14 cellular contexts compared by ENCODE assay signal in the genomic region with DNA sequence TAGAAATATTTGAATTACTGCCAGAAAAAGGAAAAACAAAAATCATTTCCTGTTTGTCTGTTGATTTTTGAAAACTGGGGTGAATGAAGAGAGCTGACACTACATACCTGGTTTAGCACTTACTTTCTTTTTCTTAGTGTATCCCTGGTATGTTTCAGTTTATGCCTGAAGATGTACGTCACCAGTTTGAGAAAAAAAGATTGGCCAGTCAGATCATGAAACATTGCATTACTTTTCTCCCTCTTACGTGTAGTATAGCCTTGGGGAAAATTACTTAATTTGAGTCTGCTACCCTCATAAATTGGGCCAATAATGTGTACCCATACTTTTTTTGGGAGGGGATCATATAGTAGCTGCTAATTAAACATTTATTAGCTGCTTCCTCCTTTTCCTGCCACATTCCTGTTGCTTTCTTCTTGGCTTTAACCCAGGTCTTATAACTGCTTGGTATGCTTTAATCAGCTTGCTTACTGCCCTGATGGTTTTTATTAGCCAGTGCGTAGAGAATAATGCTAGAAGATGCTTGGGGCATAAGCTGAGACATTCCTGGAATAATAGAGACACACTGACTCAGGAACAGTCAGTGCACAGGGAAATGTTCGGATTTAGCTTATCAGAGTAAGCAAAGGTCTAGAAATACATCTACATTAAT. TPM values are rescaled to one million over a fixed set of nuclear protein-coding genes. Genes with fewer than 3 reads are reported as not detected.
DNase-seq lines count a peak whose midpoint lies in the region; ATAC-seq and TF ChIP-seq lines count a peak whose summit lies in the region.
"Had no signal": no experiment of that assay in that cellular context is flagged by ENCODE, and none has a peak within 500 bp of the region (broad histone marks: within the 10 kb centered on the region; RNA-seq: fewer than 3 reads in every experiment).

No MANE protein-coding gene starts in this region.

- no peak overlapping the region for H3K4me2 ChIP-seq in OCI-LY7 (ENCODE audit: low read length)

- 52 to 93% methylated on average over 3 of the region's 4 CpGs for WGBS in gastroesophageal sphincter (ENCODE audit: low coverage in 1 of 2), 2 donors

- TF ChIP-seq CTCF in A673 (conservative IDR thresholded peaks at IDR 0.05; ENCODE audit: low read depth, low read length) (no peak), GM12865 (IDR thresholded peaks at IDR 0.05; ENCODE audit: insufficient read depth, low read depth, low read length, missing control alignments) (no peak), gastroesophageal sphincter (IDR thresholded peaks at IDR 0.05) (no peak), OCI-LY7 (conservative IDR thresholded peaks at IDR 0.05; ENCODE audit: low read length) (no peak)

- intact Hi-C loops in A673 (cut with micrococcal nuclease; ENCODE audit: unreplicated experiment): no loop called here
- intact Hi-C loops in OCI-LY7 (cut with micrococcal nuclease; ENCODE audit: unreplicated experiment): no loop called here

- TF ChIP-seq POLR2A in gastroesophageal sphincter (IDR thresholded peaks at IDR 0.05): no peak

- peak overlapping the region; percentile 3 for H3K27ac ChIP-seq in A673 (ENCODE audit: low read depth, low read length, poor library complexity, severe bottlenecking)
- H3K27ac ChIP-seq in gastroesophageal sphincter: peak overlapping the region in 3 of 4 donors; percentile 50 to 65 (median 65)
- H3K27ac ChIP-seq in OCI-LY7 (ENCODE audit: low read depth, low read length, poor library complexity, severe bottlenecking): no peak overlapping the region

- ATAC-seq in gastroesophageal sphincter: no peak
- ATAC-seq: stimulated activated memory B cell treated with anti-CD40 and anti-IgM and Interleukin-4, amounts not matched to agents 10 μg/mL and 1 μg/mL and 100 μg/mL, for 72 hours had no signal

- CTCF ChIA-PET in A673 (lab: Charles Lee) (interaction anchor here (0.6 kb wide), 1 partner anchor 71 kb away, joined by 3 read pairs; no protein-coding TSS in a partner anchor), OCI-LY7 (lab: Charles Lee; ENCODE audit: unreplicated experiment) (no interaction called here)

- H4K20me1 ChIP-seq in OCI-LY7 (ENCODE audit: insufficient read depth, low read length): peaks cover 6% of the 10 kb centered on the region; the same call in 1 of the 2 replicates

- BruUV-seq in A673 (replicated peaks; lab: Mats Ljungman, UMichigan): no TSS peak
- no TSS peak for BruUV-seq in OCI-LY7 (replicated peaks; lab: Mats Ljungman, UMichigan)

- H3K4me3 ChIP-seq in A673 (ENCODE audit: low read depth, low read length, poor library complexity, severe bottlenecking): no peak overlapping the region
- H3K4me3 ChIP-seq in GM12865 (ENCODE audit: low read depth, low read length): no peak overlapping the region; the same call in 1 of the 2 replicates
- no peak overlapping the region for H3K4me3 ChIP-seq in gastroesophageal sphincter
- no peak overlapping the region for H3K4me3 ChIP-seq in OCI-LY7 (ENCODE audit: low read depth, low read length, poor library complexity, severe bottlenecking)

- H3K9me3 ChIP-seq in A673 (ENCODE audit: low read depth, low read length, poor library complexity, severe bottlenecking): peaks cover 8% of the 10 kb centered on the region
- H3K9me3 ChIP-seq in gastroesophageal sphincter: no peaks in the 10 kb centered on the region
- H3K9me3 ChIP-seq in OCI-LY7 (ENCODE audit: low read length): peaks cover 9% of the 10 kb centered on the region; the same call in 1 of the 2 replicates
- H3K9me3 ChIP-seq: BE2C had no signal

- H3K79me2 ChIP-seq in OCI-LY7 (ENCODE audit: insufficient read depth, low read depth, low read length): peaks cover 47% of the 10 kb centered on the region

- H3K4me1 ChIP-seq in A673 (ENCODE audit: insufficient read depth, low read length, poor library complexity, severe bottlenecking) (peaks cover 22% of the 10 kb centered on the region), gastroesophageal sphincter (peaks cover 3 to 35% (median 3%) of the 10 kb centered on the region in 3 donors), OCI-LY7 (ENCODE audit: insufficient read depth, low read length, poor library complexity, severe bottlenecking) (no peaks in the 10 kb centered on the region)
- H3K4me1 ChIP-seq: BE2C had no signal

- POLR2A ChIA-PET in A673 (lab: Charles Lee; ENCODE audit: low non-redundant PET) (no interaction called here), OCI-LY7 (lab: Charles Lee) (interaction anchor here (0.5 to 1.1 kb wide), 4 partner anchors 25 to 224 kb away, joined by 3 to 4 read pairs (median 3); no protein-coding TSS in a partner anchor)

- H3K36me3 ChIP-seq in A673 (ENCODE audit: insufficient read depth, low read length, poor library complexity, severe bottlenecking) (peaks cover 3% of the 10 kb centered on the region), gastroesophageal sphincter (no peaks in the 10 kb centered on the region), OCI-LY7 (ENCODE audit: insufficient read depth, low read length) (no peaks in the 10 kb centered on the region)
- H3K36me3 ChIP-seq: BE2C had no signal

- no peaks in the 10 kb centered on the region for H3K9me2 ChIP-seq in OCI-LY7 (ENCODE audit: insufficient read depth, low read length)

- H3K27me3 ChIP-seq in A673 (replicated peaks; ENCODE audit: insufficient read depth, low read depth, low read length, poor library complexity): no peaks in the 10 kb centered on the region
- H3K27me3 ChIP-seq in gastroesophageal sphincter: no peaks in the 10 kb centered on the region
- H3K27me3 ChIP-seq: BE2C had no signal

- H2AFZ ChIP-seq in OCI-LY7 (ENCODE audit: low read length): no peak overlapping the region

- TF ChIP-seq EP300 in gastroesophageal sphincter (IDR thresholded peaks at IDR 0.05): no peak

- DNase-seq in A673 (ENCODE audit: low spot score) (peak; percentile 84), GM12865 (ENCODE audit: low read depth) (peak; percentile 49), amniotic epithelial cell (ENCODE audit: low read depth) (peak; percentile 80), NCI-H1048 (lab: John Stamatoyannopoulos, UW) (no peak), NOMO-1 (lab: John Stamatoyannopoulos, UW; ENCODE audit: unreplicated experiment in 2 of 2) (no peak), OCI-LY7 (ENCODE audit: low spot score) (no peak)
- no peak for DNase-seq in stimulated activated naive CD4-positive, alpha-beta T cell treated with Interleukin-2 at 50 U/mL for 16 hours (lab: John Stamatoyannopoulos, UW)
- DNase-seq: BE2C; effector memory CD4-positive, alpha-beta T cell; H9; NCI-H524; SIG-M5 had no signal

RNA-seq across cellular contexts. Expression of a gene that starts 32.1 kb away (rescaled TPM):
- total RNA-seq in A673 (2021) (19.3 and 20.7 TPM in 2 replicates), gastroesophageal sphincter (100 to 1,000 TPM in 1 of 4 donors, 10 to 100 TPM in 3; 31.2 to 115 (median 62.5) TPM), OCI-LY7 (2022) (158 and 175 TPM in 2 replicates)
- total RNA-seq in OCI-LY7 (2014; rRNA removed; shearing (Covaris generic)): 98.1 and 142 TPM in 2 replicates

Comparison
In these comparisons a context has a peak if more than half of its experiments do, and no peak if none do; other contexts are left out.
1. DNase-seq: peak in A673 (single experiment), GM12865 (single experiment) and amniotic epithelial cell (single experiment); none in stimulated activated naive CD4-positive, alpha-beta T cell treated with Interleukin-2 at 50 U/mL for 16 hours (single experiment), NCI-H1048 (single experiment), NOMO-1 (0 of 2) and OCI-LY7 (single experiment).